ENCODE assay signal across 12 cellular contexts in genomic region chr11:69377953-69378302, GRCh38.
"Had no signal": no experiment of that assay in that cellular context is flagged by ENCODE, and none has a peak within 500 bp of the region (broad histone marks: within the 10 kb centered on the region; RNA-seq: fewer than 3 reads in every experiment).

No MANE protein-coding gene starts in this region.

- H3K36me3 ChIP-seq: breast epithelium, esophagus muscularis mucosa, tibial nerve had no signal

- H3K27me3 Mint-ChIP-seq: activated B cell treated with CpG ODN at 0.5 μM for 24 hours; activated CD4-positive, alpha-beta T cell treated with anti-CD3 and anti-CD28 coated beads, Interleukin-2, amount 10 ng/mL, durations not matched to agents 24 days and 14 days; T-helper 17 cell had no signal

- H3K27me3 ChIP-seq: breast epithelium, tibial nerve had no signal

- H3K4me3 ChIP-seq: dorsolateral prefrontal cortex, esophagus muscularis mucosa, tibial nerve had no signal

- H3K36me3 Mint-ChIP-seq: stimulated activated memory B cell treated with anti-CD40 and anti-IgM and Interleukin-4, amounts not matched to agents 10 μg/mL and 1 μg/mL and 100 μg/mL, for 72 hours had no signal

- H3K4me1 Mint-ChIP-seq: activated B cell treated with CpG ODN at 0.5 μM for 24 hours; activated CD4-positive, alpha-beta T cell treated with anti-CD3 and anti-CD28 coated beads, Interleukin-2, amount 10 ng/mL, durations not matched to agents 24 days and 14 days; stimulated activated memory B cell treated with anti-CD40 and anti-IgM and Interleukin-4, amounts not matched to agents 10 μg/mL and 1 μg/mL and 100 μg/mL, for 72 hours had no signal

- H3K9me3 ChIP-seq: breast epithelium, esophagus muscularis mucosa, tibial nerve had no signal

- H3K27ac Mint-ChIP-seq: activated B cell treated with CpG ODN at 0.5 μM for 24 hours; activated CD4-positive, alpha-beta T cell treated with anti-CD3 and anti-CD28 coated beads, Interleukin-2, amount 10 ng/mL, durations not matched to agents 24 days and 14 days; stimulated activated memory B cell treated with anti-CD40 and anti-IgM and Interleukin-4, amounts not matched to agents 10 μg/mL and 1 μg/mL and 100 μg/mL, for 72 hours; T-helper 17 cell had no signal

- H3K9me3 Mint-ChIP-seq: activated B cell treated with CpG ODN at 0.5 μM for 24 hours; activated CD4-positive, alpha-beta T cell treated with anti-CD3 and anti-CD28 coated beads, Interleukin-2, amount 10 ng/mL, durations not matched to agents 24 days and 14 days; stimulated activated memory B cell treated with anti-CD40 and anti-IgM and Interleukin-4, amounts not matched to agents 10 μg/mL and 1 μg/mL and 100 μg/mL, for 72 hours had no signal

- H3K4me1 ChIP-seq: esophagus muscularis mucosa had no signal

- H3K27ac ChIP-seq: breast epithelium, dorsolateral prefrontal cortex, esophagus muscularis mucosa had no signal

- DNase-seq: activated CD4-positive, alpha-beta T cell treated with anti-CD3 and anti-CD28 coated beads, Interleukin-2, amount 10 ng/mL, durations not matched to agents 24 days and 14 days; activated T-cell treated with anti-CD3 and anti-CD28 coated beads for 4 hours; foreskin fibroblast; stimulated activated CD4-positive, alpha-beta T cell treated with anti-CD3 and anti-CD28 coated beads, Interleukin-1b, Interleukin-23, amount 100 ng/mL, for 48 hours; T-helper 17 cell had no signal

- H3K4me3 Mint-ChIP-seq: activated B cell treated with CpG ODN at 0.5 μM for 24 hours; activated CD4-positive, alpha-beta T cell treated with anti-CD3 and anti-CD28 coated beads, Interleukin-2, amount 10 ng/mL, durations not matched to agents 24 days and 14 days; stimulated activated memory B cell treated with anti-CD40 and anti-IgM and Interleukin-4, amounts not matched to agents 10 μg/mL and 1 μg/mL and 100 μg/mL, for 72 hours; T-helper 17 cell had no signal

- ATAC-seq: left lobe of liver; stimulated activated memory B cell treated with anti-CD40 and anti-IgM and Interleukin-4, amounts not matched to agents 10 μg/mL and 1 μg/mL and 100 μg/mL, for 72 hours; T-helper 17 cell had no signal
